7 cellular contexts compared by ENCODE assay signal in the genomic region with DNA sequence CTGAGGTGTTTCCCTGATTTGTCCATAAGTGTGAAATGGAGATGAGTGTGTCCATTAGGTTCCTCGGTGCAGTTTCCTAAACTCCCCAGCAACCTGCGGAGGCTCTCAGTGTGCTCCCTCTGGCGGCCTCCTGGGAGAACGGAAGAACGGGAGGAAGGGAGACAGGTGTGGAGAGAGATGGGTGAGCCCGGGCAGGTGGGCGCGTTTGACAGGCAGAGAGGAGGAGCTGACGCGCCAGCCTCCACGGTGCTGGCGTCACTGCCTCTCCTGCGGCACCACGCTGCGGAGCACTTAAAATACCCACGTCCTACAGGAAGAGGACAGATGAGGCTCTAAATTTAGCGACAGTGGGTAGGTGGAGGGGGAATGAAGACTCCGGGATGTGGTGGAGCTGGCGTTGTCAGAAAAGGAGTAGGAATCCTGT. TPM values are rescaled to one million over a fixed set of nuclear protein-coding genes. Genes with fewer than 3 reads are reported as not detected.
DNase-seq lines count a peak whose midpoint lies in the region; ATAC-seq lines count a peak whose summit lies in the region.

No MANE protein-coding gene starts in this region.

- H2AFZ ChIP-seq in GM23248 = no peak overlapping the region

- 8 to 9% methylated on average over 19 of the region's 19 CpGs for WGBS in GM23248 (ENCODE audit: low coverage in 1 of 2, low lambda C conversion rate in 2 of 2, missing lambda C conversion rate in 2 of 2), 2 experiments

- no peaks in the 10 kb centered on the region for H3F3A ChIP-seq in GM23248 (ENCODE audit: insufficient read depth)

- no peak overlapping the region for H3K27ac ChIP-seq in GM23248

- in situ Hi-C loops in GM23248 (cut with MboI) = no loop called here

- peak; percentile 54 for DNase-seq in GM23248
- DNase-seq in NCI-H2196 treated with DMSO at 0.1 percent for 48 hours (lab: John Stamatoyannopoulos, UW; ENCODE audit: unreplicated experiment) = peak; percentile 31
- peak; percentile 12 for DNase-seq in amniotic epithelial cell (ENCODE audit: low read depth)
- peak; percentile 86 for DNase-seq in iPS-NIHi7 (ENCODE audit: extremely low spot score)
- peak; percentile 13 for DNase-seq in stimulated activated CD4-positive, alpha-beta T cell treated with anti-CD3 and anti-CD28 coated beads, Interleukin-2, amount 100 ng/mL, for 4 hours (ENCODE audit: low read depth)
- DNase-seq in GM19238 (ENCODE audit: insufficient read length, low spot score) = no peak

- ATAC-seq in GM18873 (IDR thresholded peaks at IDR 0.05; ENCODE audit: low FRiP score, unreplicated experiment) = no peak

- no peaks in the 10 kb centered on the region for H3K9me3 ChIP-seq in GM23248 (ENCODE audit: low read depth)

- no peaks in the 10 kb centered on the region for H3K79me2 ChIP-seq in GM23248 (ENCODE audit: insufficient read depth)

- H3K4me1 ChIP-seq in GM23248 (ENCODE audit: insufficient read depth) = no peaks in the 10 kb centered on the region

- H3K27me3 ChIP-seq in GM23248 (replicated peaks; ENCODE audit: insufficient read depth) = peaks cover 24% of the 10 kb centered on the region

- H4K20me1 ChIP-seq in GM23248 (ENCODE audit: insufficient read depth) = no peaks in the 10 kb centered on the region

- no peaks in the 10 kb centered on the region for H3K9me2 ChIP-seq in GM23248 (ENCODE audit: insufficient read depth)

- H3K9ac ChIP-seq in GM23248 = no peak overlapping the region

- H3K4me3 ChIP-seq in GM23248 = no peak overlapping the region

- H3K4me2 ChIP-seq in GM23248 (ENCODE audit: unreplicated experiment) = no peak overlapping the region

- H3K36me3 ChIP-seq in GM23248 (ENCODE audit: low read depth) = no peaks in the 10 kb centered on the region

RNA-seq across cellular contexts. Expression of a gene that starts 26.8 kb away (rescaled TPM):
- total RNA-seq in GM23248 (2014; rRNA removed; shearing (Covaris generic)) = 22.3 and 27.8 TPM in 2 replicates
- 6.6 and 6.8 TPM in 2 replicates for polyA plus RNA-seq in GM23248 (2016; fragmentation: Nextera tagmentation; extraction: Ambion mirVana)

RNA-seq across cellular contexts. Expression of a gene that starts 32.5 kb away (rescaled TPM):
- total RNA-seq in GM23248 (2014; rRNA removed; shearing (Covaris generic)) = 4.5 and 12.3 TPM in 2 replicates
- polyA plus RNA-seq in GM23248 (2016; fragmentation: Nextera tagmentation; extraction: Ambion mirVana) = 1.8 and 2.9 TPM in 2 replicates

RNA-seq across cellular contexts. Expression of a gene that starts 34.0 kb away (rescaled TPM):
- total RNA-seq in GM23248 (2014; rRNA removed; shearing (Covaris generic)) = not detected in 2 replicates
- polyA plus RNA-seq in GM23248 (2016; fragmentation: Nextera tagmentation; extraction: Ambion mirVana) = 0.38 TPM in 1 of 2 replicates, not detected in the other

RNA-seq across cellular contexts. Expression of a gene that starts 53.7 kb away (rescaled TPM):
- total RNA-seq in GM23248 (2014; rRNA removed; shearing (Covaris generic)) = 22.2 and 26.7 TPM in 2 replicates
- 14.3 and 14.9 TPM in 2 replicates for polyA plus RNA-seq in GM23248 (2016; fragmentation: Nextera tagmentation; extraction: Ambion mirVana)
